Comparison of ENCODE assay signal across 8 cellular contexts in the genomic region with DNA sequence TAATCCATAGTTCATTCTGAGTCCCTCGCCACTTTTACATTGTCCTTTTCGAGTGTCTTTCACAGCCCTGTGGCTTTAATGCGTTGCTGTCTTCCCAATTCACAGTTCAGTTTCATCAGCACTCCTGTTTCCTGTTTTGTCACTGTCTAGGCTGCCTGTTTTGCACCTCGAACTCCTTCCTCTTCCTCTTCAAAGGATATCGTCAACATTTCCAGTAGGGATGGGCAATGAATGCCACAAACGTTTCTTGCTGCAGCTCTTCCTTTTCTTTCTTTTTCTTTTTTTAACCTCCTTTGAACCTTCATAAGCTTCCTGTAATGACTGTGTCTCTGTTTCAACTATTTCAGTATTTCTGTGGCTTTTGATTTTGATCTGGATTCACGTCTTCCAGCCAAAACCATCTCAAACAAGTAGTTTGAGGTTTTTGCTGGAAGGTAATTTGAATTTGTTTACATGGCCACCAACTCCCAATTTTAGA.
DNase-seq lines count a peak whose midpoint lies in the region; ATAC-seq and TF ChIP-seq lines count a peak whose summit lies in the region.

No MANE protein-coding gene starts in this region.

- H3K4me1 ChIP-seq in OCI-LY7 (ENCODE audit: insufficient read depth, low read length, poor library complexity, severe bottlenecking) (peaks cover 35% of the 10 kb centered on the region), esophagus squamous epithelium (peaks cover 0 to 46% (median 13%) of the 10 kb centered on the region in 3 donors), tibial nerve (peaks cover 0 to 80% (median 24%) of the 10 kb centered on the region in 4 donors), breast epithelium (peaks cover 0 to 4% of the 10 kb centered on the region in 2 donors)

- H3K36me3 ChIP-seq in OCI-LY7 (ENCODE audit: insufficient read depth, low read length): no peaks in the 10 kb centered on the region
- H3K36me3 ChIP-seq in esophagus squamous epithelium: no peaks in the 10 kb centered on the region
- no peaks in the 10 kb centered on the region for H3K36me3 ChIP-seq in tibial nerve
- H3K36me3 ChIP-seq in breast epithelium: no peaks in the 10 kb centered on the region

- intact Hi-C loops in Right ventricle myocardium inferior (cut with DNase I) (no loop called here), cardiac septum (cut with DNase I) (no loop called here), OCI-LY7 (cut with micrococcal nuclease; ENCODE audit: unreplicated experiment) (loop anchor here (5.0 kb wide), 1 partner anchor 120 kb away; a partner anchor contains a TSS), esophagus squamous epithelium (cut with DNase I) (loop anchor here (10.0 kb wide), 1 partner anchor 118 kb away; a partner anchor contains a TSS), breast epithelium (cut with DNase I; ENCODE audit: low total_unique reads) (no loop called here)

- CTCF ChIA-PET in OCI-LY7 (lab: Charles Lee; ENCODE audit: unreplicated experiment): no interaction called here

- H3K27me3 ChIP-seq in esophagus squamous epithelium (no peaks in the 10 kb centered on the region), tibial nerve (no peaks in the 10 kb centered on the region), breast epithelium (no peaks in the 10 kb centered on the region)

- peak overlapping the region; percentile 96 for H2AFZ ChIP-seq in OCI-LY7 (ENCODE audit: low read length)

- no peak for TF ChIP-seq POLR2A in esophagus squamous epithelium (IDR thresholded peaks at IDR 0.05)
- TF ChIP-seq POLR2A in tibial nerve (IDR thresholded peaks at IDR 0.05): no peak
- TF ChIP-seq POLR2A in breast epithelium (IDR thresholded peaks at IDR 0.05): no peak

- peak; percentile 64 for ATAC-seq in Right ventricle myocardium inferior
- ATAC-seq in GM19397 (IDR thresholded peaks at IDR 0.05; ENCODE audit: unreplicated experiment): no peak

- TF ChIP-seq CTCF in OCI-LY7 (conservative IDR thresholded peaks at IDR 0.05; ENCODE audit: low read length) (no peak), esophagus squamous epithelium (IDR thresholded peaks at IDR 0.05) (no peak), tibial nerve (IDR thresholded peaks at IDR 0.05) (no peak), breast epithelium (IDR thresholded peaks at IDR 0.05) (no peak)

- H3K4me3 ChIP-seq in OCI-LY7 (ENCODE audit: low read depth, low read length, poor library complexity, severe bottlenecking): peak overlapping the region; percentile 28
- no peak overlapping the region for H3K4me3 ChIP-seq in esophagus squamous epithelium
- H3K4me3 ChIP-seq in tibial nerve: no peak overlapping the region
- no peak overlapping the region for H3K4me3 ChIP-seq in breast epithelium

- H3K27ac ChIP-seq in OCI-LY7 (ENCODE audit: low read depth, low read length, poor library complexity, severe bottlenecking) (no peak overlapping the region), esophagus squamous epithelium (peak overlapping the region in 3 of 4 donors; percentile 9 to 30 (median 17)), tibial nerve (peak overlapping the region in 3 of 4 donors; percentile 17 to 66 (median 56)), breast epithelium (peak overlapping the region in 1 of 2 donors; percentile 8)

- TF ChIP-seq EP300 in tibial nerve (IDR thresholded peaks at IDR 0.05): peak in 1 of 2 donors; percentile 84

- POLR2A ChIA-PET in OCI-LY7 (lab: Charles Lee): interaction anchor here (0.7 to 3.4 kb wide), 9 partner anchors 10 to 201 kb away, joined by 3 to 31 read pairs (median 5); no protein-coding TSS in a partner anchor

- BruUV-seq in OCI-LY7 (replicated peaks; lab: Mats Ljungman, UMichigan): no TSS peak

- H3K9me3 ChIP-seq in OCI-LY7 (ENCODE audit: low read length) (no peaks in the 10 kb centered on the region), esophagus squamous epithelium (no peaks in the 10 kb centered on the region), tibial nerve (no peaks in the 10 kb centered on the region), breast epithelium (no peaks in the 10 kb centered on the region)

- no peaks in the 10 kb centered on the region for H3K79me2 ChIP-seq in OCI-LY7 (ENCODE audit: insufficient read depth, low read depth, low read length)

- H4K20me1 ChIP-seq in OCI-LY7 (ENCODE audit: insufficient read depth, low read length): no peaks in the 10 kb centered on the region

- H3K9me2 ChIP-seq in OCI-LY7 (ENCODE audit: insufficient read depth, low read length): no peaks in the 10 kb centered on the region

- H3K4me2 ChIP-seq in OCI-LY7 (ENCODE audit: low read length): peak overlapping the region; percentile 63

- WGBS in esophagus squamous epithelium, 2 donors: 43 to 48% methylated on average over 7 of the region's 7 CpGs
- WGBS in tibial nerve, 2 donors: 48 to 59% methylated on average over 7 of the region's 7 CpGs

- DNase-seq in Right ventricle myocardium inferior (ENCODE audit: missing footprints) (no peak), cardiac septum (ENCODE audit: low spot score) (no peak), OCI-LY7 (ENCODE audit: low spot score) (peak; percentile 41), esophagus squamous epithelium (lab: John Stamatoyannopoulos, UW) (no peak), tibial nerve (ENCODE audit: low spot score in 2 of 2) (peak in 1 of 2 donors; percentile 31), DMS53 treated with DMSO at 0.1 percent for 48 hours (lab: John Stamatoyannopoulos, UW; ENCODE audit: unreplicated experiment) (no peak), breast epithelium (ENCODE audit: low spot score in 2 of 2) (no peak)

Comparison
In these comparisons a context has a peak if more than half of its experiments do, and no peak if none do; other contexts are left out.
1. intact Hi-C loops: an anchor here in OCI-LY7 (5.0 kb wide) and esophagus squamous epithelium (10.0 kb wide); none called in Right ventricle myocardium inferior, cardiac septum and breast epithelium.